8 cellular contexts compared by ENCODE assay signal in genomic region chr6:131909408-131910218, GRCh38. TPM values are rescaled to one million over a fixed set of nuclear protein-coding genes. Genes with fewer than 3 reads are reported as not detected.
A peak's percentile ranks its signal among the peaks of the same experiment; 100 is the strongest.
DNase-seq lines count a peak whose midpoint lies in the region; ATAC-seq lines count a peak whose summit lies in the region.

No MANE protein-coding gene starts in this region.

- CTCF ChIA-PET in activated CD4-positive, alpha-beta memory T cell treated with anti-CD3 and anti-CD28 coated beads for 36 hours (lab: Charles Lee) = interaction anchor here (0.6 to 2.3 kb wide), 24 partner anchors 9 to 376 kb away, joined by 3 to 42 read pairs (median 3); partner anchors contain the start of gene MED23

- intact Hi-C loops in activated CD4-positive, alpha-beta memory T cell treated with anti-CD3 and anti-CD28 coated beads for 36 hours (cut with micrococcal nuclease) = loop anchor here (1.0 to 5.0 kb wide), 6 partner anchors 126 to 1022 kb away; partner anchors contain the start of gene MED23

- peaks cover 6% of the 10 kb centered on the region for H3K4me1 Mint-ChIP-seq in activated CD4-positive, alpha-beta memory T cell treated with anti-CD3 and anti-CD28 coated beads for 36 hours (ENCODE audit: low read depth)

- no peaks in the 10 kb centered on the region for H3K9me3 Mint-ChIP-seq in activated CD4-positive, alpha-beta memory T cell treated with anti-CD3 and anti-CD28 coated beads for 36 hours

- peaks cover 19% of the 10 kb centered on the region for H3K27me3 Mint-ChIP-seq in activated CD4-positive, alpha-beta memory T cell treated with anti-CD3 and anti-CD28 coated beads for 36 hours

- DNase-seq in CMK (ENCODE audit: low read depth) (peak; percentile 54), NCI-H748 treated with DMSO at 0.1 percent for 48 hours (lab: John Stamatoyannopoulos, UW) (peak; percentile 25), midbrain (lab: John Stamatoyannopoulos, UW) (peak; percentile 81)
- peak; percentile 79 for DNase-seq in activated CD4-positive, alpha-beta memory T cell treated with anti-CD3 and anti-CD28 coated beads for 36 hours
- peak; percentile 63 for DNase-seq in effector CD4-positive, alpha-beta T cell
- peak; percentile 25 to 56 for DNase-seq in stimulated activated CD8-positive, alpha-beta memory T cell treated with anti-CD3 and anti-CD28 coated beads, Interleukin-7, amount 100 ng/mL, for 4 hours (ENCODE audit: low read depth in 2 of 2)

- H3K36me3 Mint-ChIP-seq in activated CD4-positive, alpha-beta memory T cell treated with anti-CD3 and anti-CD28 coated beads for 36 hours = no peaks in the 10 kb centered on the region

- ATAC-seq in GM19328 (IDR thresholded peaks at IDR 0.05; ENCODE audit: unreplicated experiment) = peak; percentile 96
- peak; percentile 100 for ATAC-seq in HG03354 (IDR thresholded peaks at IDR 0.05; ENCODE audit: poor library complexity, severe bottlenecking, unreplicated experiment)

- H3K27ac Mint-ChIP-seq in activated CD4-positive, alpha-beta memory T cell treated with anti-CD3 and anti-CD28 coated beads for 36 hours = no peak overlapping the region

- POLR2A ChIA-PET in activated CD4-positive, alpha-beta memory T cell treated with anti-CD3 and anti-CD28 coated beads for 36 hours (lab: Charles Lee) = no interaction called here

- H3K4me3 Mint-ChIP-seq in activated CD4-positive, alpha-beta memory T cell treated with anti-CD3 and anti-CD28 coated beads for 36 hours = no peak overlapping the region

RNA-seq across cellular contexts. Expression of gene CCN2, which starts 41.6 kb away (rescaled TPM):
- total RNA-seq in activated CD4-positive, alpha-beta memory T cell treated with anti-CD3 and anti-CD28 coated beads for 36 hours = not detected

Comparison
In these comparisons a context has a peak if more than half of its experiments do, and no peak if none do; other contexts are left out.
1. Peak in every context shown above with its lines: DNase-seq and ATAC-seq.
2. DNase-seq: peak in every context shown above with its lines; median percentile 81 in midbrain; 79 in activated CD4-positive, alpha-beta memory T cell treated with anti-CD3 and anti-CD28 coated beads for 36 hours; 63 in effector CD4-positive, alpha-beta T cell; 54 in CMK; 40 in stimulated activated CD8-positive, alpha-beta memory T cell treated with anti-CD3 and anti-CD28 coated beads, Interleukin-7, amount 100 ng/mL, for 4 hours; 25 in NCI-H748 treated with DMSO at 0.1 percent for 48 hours.